In the genomic region with DNA sequence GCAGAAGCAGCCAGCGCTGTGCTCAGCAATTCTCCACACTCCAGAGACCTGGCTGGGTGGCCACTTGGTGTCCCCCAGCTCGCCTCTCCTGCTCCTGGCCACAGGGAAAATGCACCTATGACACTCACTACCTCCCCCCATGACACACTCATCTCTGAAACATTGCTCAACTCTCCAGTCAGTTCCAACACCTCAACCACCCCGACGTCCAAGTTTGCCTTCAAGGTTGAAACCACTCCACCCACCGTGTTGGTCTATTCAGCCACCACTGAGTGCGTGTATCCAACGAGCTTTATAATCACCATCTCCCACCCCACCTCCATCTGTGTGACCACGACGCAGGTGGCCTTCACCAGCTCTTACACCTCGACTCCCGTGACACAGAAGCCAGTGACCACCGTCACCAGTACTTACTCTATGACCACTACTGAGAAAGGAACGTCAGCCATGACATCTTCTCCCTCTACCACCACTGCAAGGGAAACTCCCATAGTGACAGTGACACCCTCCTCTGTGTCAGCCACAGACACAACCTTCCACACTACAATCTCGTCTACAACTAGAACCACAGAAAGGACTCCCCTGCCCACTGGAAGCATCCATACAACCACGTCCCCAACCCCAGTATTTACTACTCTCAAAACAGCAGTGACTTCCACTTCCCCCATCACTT, we compare ENCODE assay signal across 27 cellular contexts. TPM values are rescaled to one million over a fixed set of nuclear protein-coding genes. Genes with fewer than 3 reads are reported as not detected.
DNase-seq lines count a peak whose midpoint lies in the region; ATAC-seq and TF ChIP-seq lines count a peak whose summit lies in the region.
"Had no signal": no experiment of that assay in that cellular context is flagged by ENCODE, and none has a peak within 500 bp of the region (broad histone marks: within the 10 kb centered on the region; RNA-seq: fewer than 3 reads in every experiment).

No MANE protein-coding gene starts in this region.

- H3K27me3 Mint-ChIP-seq in activated T-cell treated with anti-CD3 and anti-CD28 coated beads, Interleukin-2, amount 50 U/mL, for 24 hours = peaks cover 14% of the 10 kb centered on the region
- H3K27me3 Mint-ChIP-seq in WTC11 (ENCODE audit: low read depth) = no peaks in the 10 kb centered on the region
- peaks cover 13% of the 10 kb centered on the region for H3K27me3 Mint-ChIP-seq in stimulated activated naive CD8-positive, alpha-beta T cell treated with anti-CD3 and anti-CD28 coated beads, Interleukin-15, amount 100 ng/mL, for 72 hours

- CTCF ChIA-PET in WTC11 (lab: Charles Lee) = interaction anchor here (1.1 to 3.6 kb wide), 14 partner anchors 10 to 246 kb away, joined by 3 to 30 read pairs (median 6); partner anchors contain the start of genes ACHE, MUC17, POP7 and UFSP1

- H3K9me3 Mint-ChIP-seq in activated T-cell treated with anti-CD3 and anti-CD28 coated beads, Interleukin-2, amount 50 U/mL, for 24 hours = no peaks in the 10 kb centered on the region
- H3K9me3 Mint-ChIP-seq in WTC11 = no peaks in the 10 kb centered on the region
- H3K9me3 Mint-ChIP-seq in stimulated activated naive CD8-positive, alpha-beta T cell treated with anti-CD3 and anti-CD28 coated beads, Interleukin-15, amount 100 ng/mL, for 72 hours = no peaks in the 10 kb centered on the region
- H3K9me3 Mint-ChIP-seq: activated naive CD8-positive, alpha-beta T cell treated with anti-CD3 and anti-CD28 coated beads, Interleukin-2, amount 10 ng/mL, durations not matched to agents 7 days and 5 days; effector memory CD8-positive, alpha-beta T cell; neural crest cell had no signal

- H3K27ac Mint-ChIP-seq in activated T-cell treated with anti-CD3 and anti-CD28 coated beads, Interleukin-2, amount 50 U/mL, for 24 hours = no peak overlapping the region
- H3K27ac Mint-ChIP-seq in WTC11 = no peak overlapping the region
- H3K27ac Mint-ChIP-seq in stimulated activated naive CD8-positive, alpha-beta T cell treated with anti-CD3 and anti-CD28 coated beads, Interleukin-15, amount 100 ng/mL, for 72 hours = no peak overlapping the region
- H3K27ac Mint-ChIP-seq: activated naive CD8-positive, alpha-beta T cell treated with anti-CD3 and anti-CD28 coated beads, Interleukin-2, amount 10 ng/mL, durations not matched to agents 7 days and 5 days; effector memory CD8-positive, alpha-beta T cell had no signal

- peak; percentile 47 to 58 for DNase-seq in activated T-cell treated with anti-CD3 and anti-CD28 coated beads, Interleukin-2, amount 50 U/mL, for 48 hours
- DNase-seq in activated T-cell treated with anti-CD3 and anti-CD28 coated beads, Interleukin-2, amount 50 U/mL, for 24 hours = no peak
- DNase-seq in WTC11 (ENCODE audit: low spot score) (no peak), iPS-NIHi7 (ENCODE audit: extremely low spot score) (peak; percentile 38), NCI-H1092 treated with DMSO at 0.1 percent for 48 hours (lab: John Stamatoyannopoulos, UW) (no peak), amniotic stem cell (lab: John Stamatoyannopoulos, UW) (no peak)
- peak in 1 of 2 donors; percentile 29 for DNase-seq in stimulated activated naive CD8-positive, alpha-beta T cell treated with anti-CD3 and anti-CD28 coated beads, Interleukin-15, amount 100 ng/mL, for 72 hours
- DNase-seq: activated effector memory CD4-positive, alpha-beta T cell treated with Interleukin-2 at 50 U/mL for 16 hours; activated naive CD8-positive, alpha-beta T cell treated with anti-CD3 and anti-CD28 coated beads, Interleukin-2, amount 10 ng/mL, durations not matched to agents 7 days and 5 days; caudate nucleus; cortex of kidney; effector memory CD8-positive, alpha-beta T cell; EL; Kasumi-1; NCI-H146; NCI-H446; NCI-H748 treated with DMSO at 0.1 percent for 48 hours; SHP77; stimulated activated CD4-positive, alpha-beta T cell treated with anti-CD3 and anti-CD28 coated beads, Interleukin-1b, Interleukin-23, amount 100 ng/mL, for 48 hours; T-helper 2 cell; tibial artery had no signal

- no peaks in the 10 kb centered on the region for H3K4me1 Mint-ChIP-seq in activated T-cell treated with anti-CD3 and anti-CD28 coated beads, Interleukin-2, amount 50 U/mL, for 24 hours (ENCODE audit: low read depth)
- H3K4me1 Mint-ChIP-seq in WTC11 = peaks cover 18% of the 10 kb centered on the region
- H3K4me1 Mint-ChIP-seq in stimulated activated naive CD8-positive, alpha-beta T cell treated with anti-CD3 and anti-CD28 coated beads, Interleukin-15, amount 100 ng/mL, for 72 hours = no peaks in the 10 kb centered on the region
- H3K4me1 Mint-ChIP-seq: activated naive CD8-positive, alpha-beta T cell treated with anti-CD3 and anti-CD28 coated beads, Interleukin-2, amount 10 ng/mL, durations not matched to agents 7 days and 5 days; neural crest cell had no signal

- no peaks in the 10 kb centered on the region for H3K36me3 Mint-ChIP-seq in activated T-cell treated with anti-CD3 and anti-CD28 coated beads, Interleukin-2, amount 50 U/mL, for 24 hours (ENCODE audit: low read depth)
- no peaks in the 10 kb centered on the region for H3K36me3 Mint-ChIP-seq in WTC11
- H3K36me3 Mint-ChIP-seq: activated naive CD8-positive, alpha-beta T cell treated with anti-CD3 and anti-CD28 coated beads, Interleukin-2, amount 10 ng/mL, durations not matched to agents 7 days and 5 days had no signal

- ATAC-seq in WTC11 (peak; percentile 1; the same call in 1 of the 2 replicates), GM18868 (IDR thresholded peaks at IDR 0.05; ENCODE audit: unreplicated experiment) (no peak)
- ATAC-seq in stimulated activated naive CD8-positive, alpha-beta T cell treated with anti-CD3 and anti-CD28 coated beads, Interleukin-15, amount 100 ng/mL, for 72 hours = peak; percentile 65
- ATAC-seq: activated CD4-positive, CD25-positive, alpha-beta regulatory T cell treated with anti-CD3 and anti-CD28 coated beads, Interleukin-2, amount 50 U/mL, for 24 hours; effector memory CD8-positive, alpha-beta T cell; left lobe of liver; Panc1 had no signal

- TF ChIP-seq CTCF in WTC11 (IDR thresholded peaks at IDR 0.05) = no peak

- no peak overlapping the region for H3K4me3 Mint-ChIP-seq in activated T-cell treated with anti-CD3 and anti-CD28 coated beads, Interleukin-2, amount 50 U/mL, for 24 hours
- H3K4me3 Mint-ChIP-seq in WTC11 = no peak overlapping the region
- H3K4me3 Mint-ChIP-seq in stimulated activated naive CD8-positive, alpha-beta T cell treated with anti-CD3 and anti-CD28 coated beads, Interleukin-15, amount 100 ng/mL, for 72 hours = no peak overlapping the region
- H3K4me3 Mint-ChIP-seq: activated naive CD8-positive, alpha-beta T cell treated with anti-CD3 and anti-CD28 coated beads, Interleukin-2, amount 10 ng/mL, durations not matched to agents 7 days and 5 days; effector memory CD8-positive, alpha-beta T cell; neural crest cell had no signal

- POLR2A ChIA-PET in WTC11 (lab: Charles Lee) = interaction anchor here (2.3 kb wide), 1 partner anchor 14 kb away, joined by 12 read pairs; no protein-coding TSS in a partner anchor

TF ChIP-seq in WTC11, 78 proteins besides CTCF, POLR2A, EP300 and RAD21 (continues in another document):
- TF ChIP-seq FOXJ3 (CRISPR knock-in tag; IDR thresholded peaks at IDR 0.05; ENCODE audit: borderline replicate concordance) (no peak), ZNF121 (CRISPR knock-in tag; IDR thresholded peaks at IDR 0.05) (no peak), SOX15 (CRISPR knock-in tag; IDR thresholded peaks at IDR 0.05) (no peak), EMX1 (CRISPR knock-in tag; IDR thresholded peaks at IDR 0.05) (no peak), ZNF416 (CRISPR knock-in tag; IDR thresholded peaks at IDR 0.05) (no peak), TP53 (CRISPR knock-in tag; IDR thresholded peaks at IDR 0.05) (no peak), ATF1 (CRISPR knock-in tag; IDR thresholded peaks at IDR 0.05) (no peak), E2F4 (CRISPR knock-in tag; IDR thresholded peaks at IDR 0.05; ENCODE audit: borderline replicate concordance, low read depth) (no peak), NFYB (CRISPR knock-in tag; conservative IDR thresholded peaks at IDR 0.05; ENCODE audit: low read depth) (no peak), FOXK1 (CRISPR knock-in tag; IDR thresholded peaks at IDR 0.05) (no peak), IRF2 (CRISPR knock-in tag; IDR thresholded peaks at IDR 0.05; ENCODE audit: borderline replicate concordance, low read depth) (no peak), ESRRA (CRISPR knock-in tag; IDR thresholded peaks at IDR 0.05; ENCODE audit: borderline replicate concordance) (no peak)
- TF ChIP-seq, protein P1, sequence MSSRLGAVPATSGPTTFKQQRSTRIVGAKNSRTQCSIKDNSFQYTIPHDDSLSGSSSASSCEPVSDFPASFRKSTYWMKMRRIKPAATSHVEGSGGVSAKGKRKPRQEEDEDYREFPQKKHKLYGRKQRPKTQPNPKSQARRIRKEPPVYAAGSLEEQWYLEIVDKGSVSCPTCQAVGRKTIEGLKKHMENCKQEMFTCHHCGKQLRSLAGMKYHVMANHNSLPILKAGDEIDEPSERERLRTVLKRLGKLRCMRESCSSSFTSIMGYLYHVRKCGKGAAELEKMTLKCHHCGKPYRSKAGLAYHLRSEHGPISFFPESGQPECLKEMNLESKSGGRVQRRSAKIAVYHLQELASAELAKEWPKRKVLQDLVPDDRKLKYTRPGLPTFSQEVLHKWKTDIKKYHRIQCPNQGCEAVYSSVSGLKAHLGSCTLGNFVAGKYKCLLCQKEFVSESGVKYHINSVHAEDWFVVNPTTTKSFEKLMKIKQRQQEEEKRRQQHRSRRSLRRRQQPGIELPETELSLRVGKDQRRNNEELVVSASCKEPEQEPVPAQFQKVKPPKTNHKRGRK (CRISPR knock-in tag; IDR thresholded peaks at IDR 0.05; ENCODE audit: borderline replicate concordance) = no peak

RNA-seq across cellular contexts. Expression of gene MUC3A, which starts 2.7 kb away (rescaled TPM):
- total RNA-seq in WTC11 (2021) = 50.6 to 74.8 TPM (median 67.2 TPM) in 3 replicates
- total RNA-seq: activated naive CD8-positive, alpha-beta T cell treated with anti-CD3 and anti-CD28 coated beads, Interleukin-2, amount 10 ng/mL, durations not matched to agents 7 days and 5 days; smooth muscle cell had no signal

RNA-seq across cellular contexts. Expression of gene MUC12, which starts 17.3 kb away (rescaled TPM):
- 5.7 to 6.5 TPM (median 5.8 TPM) in 3 replicates for total RNA-seq in WTC11 (2021)
- total RNA-seq: activated naive CD8-positive, alpha-beta T cell treated with anti-CD3 and anti-CD28 coated beads, Interleukin-2, amount 10 ng/mL, durations not matched to agents 7 days and 5 days had no signal

RNA-seq across cellular contexts. Expression of gene ACHE, which starts 56.3 kb away (rescaled TPM):
- total RNA-seq in WTC11 (2021) = 6.4 to 7.7 TPM (median 6.6 TPM) in 3 replicates

Comparison
In these comparisons a context has a peak if more than half of its experiments do, and no peak if none do; other contexts are left out.
1. DNase-seq: peak in activated T-cell treated with anti-CD3 and anti-CD28 coated beads, Interleukin-2, amount 50 U/mL, for 48 hours (2 of 2) and iPS-NIHi7 (single experiment); none in activated T-cell treated with anti-CD3 and anti-CD28 coated beads, Interleukin-2, amount 50 U/mL, for 24 hours (single experiment), WTC11 (single experiment), NCI-H1092 treated with DMSO at 0.1 percent for 48 hours (single experiment) and amniotic stem cell (single experiment).